ENCODE assay signal across 8 cellular contexts in the genomic region with DNA sequence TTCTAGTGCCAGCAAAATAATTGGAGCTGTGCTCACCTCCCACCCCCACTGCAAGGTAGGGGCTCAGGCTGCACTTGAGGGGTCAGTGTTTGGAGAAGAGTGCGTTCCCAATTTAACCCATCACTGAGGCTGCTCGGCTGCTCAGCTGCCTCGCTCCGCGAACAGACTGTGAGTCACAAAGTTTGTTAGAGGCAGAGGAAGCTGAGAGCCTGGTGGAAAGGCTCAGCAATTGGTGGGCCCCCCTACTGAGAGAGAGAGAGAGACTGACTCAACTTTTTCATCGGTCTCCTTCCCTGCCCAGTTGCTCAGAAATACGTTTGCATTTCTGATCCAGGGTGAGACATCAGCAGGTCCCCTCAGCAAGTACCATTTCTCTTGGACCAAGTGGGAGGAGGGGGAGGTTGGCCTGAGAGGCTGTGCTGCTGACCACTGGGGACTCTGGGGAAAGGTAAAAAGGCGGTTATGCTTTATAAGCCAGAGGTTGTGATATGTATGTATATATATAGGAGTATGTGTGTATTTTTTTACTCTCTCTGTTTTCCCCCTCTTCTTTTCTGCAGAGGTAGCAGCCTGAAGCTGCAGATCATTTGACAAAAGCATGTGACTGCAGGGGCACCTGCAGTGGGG. TPM values are rescaled to one million over a fixed set of nuclear protein-coding genes. Genes with fewer than 3 reads are reported as not detected.
DNase-seq lines count a peak whose midpoint lies in the region; ATAC-seq lines count a peak whose summit lies in the region.

No MANE protein-coding gene starts in this region.

- in situ Hi-C loops in SK-MEL-5 (cut with HindIII; ENCODE audit: low pct_unique_long_range_greater_than_20kb, low sequenced_read_pairs), result no loop called here

- H3K4me3 ChIP-seq in stomach smooth muscle (ENCODE audit: low read length in 2 of 2), result peak overlapping the region; percentile 83 to 90

- no peaks in the 10 kb centered on the region for H3K36me3 ChIP-seq in stomach smooth muscle (ENCODE audit: control insufficient read depth in 2 of 2, insufficient read depth in 2 of 2, low read length in 2 of 2)

- no peaks in the 10 kb centered on the region for H3K9me3 ChIP-seq in stomach smooth muscle (ENCODE audit: control insufficient read depth in 2 of 2, low read length in 2 of 2)

- no peak for ATAC-seq in HG03439 (IDR thresholded peaks at IDR 0.05; ENCODE audit: unreplicated experiment)
- no peak for ATAC-seq in HG03571 (IDR thresholded peaks at IDR 0.05; ENCODE audit: unreplicated experiment)

- peaks cover 20% of the 10 kb centered on the region for H3K4me1 ChIP-seq in stomach smooth muscle (ENCODE audit: control insufficient read depth, insufficient read depth, low read length)

- no peaks in the 10 kb centered on the region for H3K27me3 ChIP-seq in stomach smooth muscle (ENCODE audit: control insufficient read depth in 1 of 2, insufficient read depth in 2 of 2, low read length in 2 of 2)

- H3K27ac ChIP-seq in stomach smooth muscle (ENCODE audit: low read length), result no peak overlapping the region

- peak overlapping the region; percentile 62 to 63 for H3K9ac ChIP-seq in stomach smooth muscle (ENCODE audit: low read length in 2 of 2)

- DNase-seq in DMS53 (lab: John Stamatoyannopoulos, UW) (peak; percentile 40), DMS53 treated with DMSO at 0.1 percent for 48 hours (lab: John Stamatoyannopoulos, UW; ENCODE audit: unreplicated experiment) (no peak), SK-MEL-5 (ENCODE audit: low read depth, low spot score) (peak; percentile 29), astrocyte of the hippocampus (ENCODE audit: low read depth, low spot score) (peak; percentile 92), medulla oblongata (ENCODE audit: extremely low spot score) (peak; percentile 27)

RNA-seq across cellular contexts. Expression of a gene that starts 1.5 kb away (rescaled TPM):
- 7.9 and 10.1 TPM in 2 replicates for total RNA-seq in SK-MEL-5 (2014; rRNA removed; shearing (Covaris generic))
- 18.4 and 25.3 TPM in 2 replicates for polyA plus RNA-seq in SK-MEL-5 (2015; cell fraction: cytosol; rRNA removed)
- 24.5 and 36.2 TPM in 2 replicates for polyA plus RNA-seq in SK-MEL-5 (2015; cell fraction: nucleus; rRNA removed)
